ENCODE assay signal across 25 cellular contexts in the genomic region with DNA sequence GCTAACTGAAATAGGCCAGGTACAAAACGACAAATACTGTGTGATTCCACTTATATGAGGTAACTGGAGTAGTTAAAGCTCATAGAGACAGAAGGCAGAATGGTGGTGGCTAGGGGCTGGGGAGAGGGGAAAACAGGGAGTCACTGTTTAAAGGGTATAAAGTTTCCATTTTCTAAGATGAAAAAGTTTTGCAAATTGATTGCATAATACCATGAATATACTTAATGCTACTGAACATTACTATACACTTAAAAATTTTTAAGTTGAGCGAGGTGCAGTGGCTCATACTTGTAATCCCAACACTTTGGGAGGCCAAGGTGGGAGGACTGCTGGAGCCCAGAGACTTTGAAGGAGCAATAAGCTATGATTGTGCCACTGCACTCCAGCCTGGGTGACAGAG.
"Had no signal": no experiment of that assay in that cellular context is flagged by ENCODE, and none has a peak within 500 bp of the region (broad histone marks: within the 10 kb centered on the region; RNA-seq: fewer than 3 reads in every experiment).

No MANE protein-coding gene starts in this region.

- H3K4me3 Mint-ChIP-seq: mesothelial cell of epicardium; nephron; neural progenitor cell; stimulated activated naive B cell treated with anti-CD40 and anti-IgM and Interleukin-4, amounts not matched to agents 10 μg/mL and 1 μg/mL and 100 μg/mL, for 72 hours; stimulated activated naive CD8-positive, alpha-beta T cell treated with anti-CD3 and anti-CD28 coated beads, Interleukin-15, Interleukin-2, amounts not matched to agents 100 ng/mL and 50 ng/mL, for 24 hours had no signal

- H3K9ac ChIP-seq: neural progenitor cell had no signal

- H3K27ac Mint-ChIP-seq: mesothelial cell of epicardium; neural progenitor cell; stimulated activated naive B cell treated with anti-CD40 and anti-IgM and Interleukin-4, amounts not matched to agents 10 μg/mL and 1 μg/mL and 100 μg/mL, for 72 hours; stimulated activated naive CD8-positive, alpha-beta T cell treated with anti-CD3 and anti-CD28 coated beads, Interleukin-15, Interleukin-2, amounts not matched to agents 100 ng/mL and 50 ng/mL, for 24 hours had no signal

- DNase-seq: dorsolateral prefrontal cortex; effector CD4-positive, alpha-beta T cell; foreskin fibroblast; gastrocnemius medialis; head of caudate nucleus; mesenchymal stem cell; mucosa of descending colon; naive B cell; sigmoid colon; spleen; stimulated activated CD4-positive, alpha-beta T cell treated with anti-CD3 and anti-CD28 coated beads, Interleukin-4, amount 100 ng/mL, for 4 hours; stimulated activated naive B cell treated with anti-CD40 and anti-IgM and Interleukin-4, amounts not matched to agents 10 μg/mL and 1 μg/mL and 100 μg/mL, for 72 hours; upper lobe of left lung; uterus had no signal

- H3K4me2 ChIP-seq: neural progenitor cell had no signal

- H3K9me3 ChIP-seq: gastrocnemius medialis, mucosa of descending colon, prostate gland, thoracic aorta, uterus had no signal

- ATAC-seq: esophagus mucosa, gastrocnemius medialis had no signal

- H3K27me3 ChIP-seq: dorsolateral prefrontal cortex, gastrocnemius medialis, neural progenitor cell, right atrium auricular region, sigmoid colon, spleen, tibial nerve, upper lobe of left lung, uterus had no signal

- H3K4me1 ChIP-seq: neural progenitor cell, prostate gland, uterus had no signal

- H3K36me3 Mint-ChIP-seq: mesothelial cell of epicardium; naive B cell; neural progenitor cell; stimulated activated naive B cell treated with anti-CD40 and anti-IgM and Interleukin-4, amounts not matched to agents 10 μg/mL and 1 μg/mL and 100 μg/mL, for 72 hours had no signal

- H3K9me3 Mint-ChIP-seq: stimulated activated naive CD8-positive, alpha-beta T cell treated with anti-CD3 and anti-CD28 coated beads, Interleukin-15, Interleukin-2, amounts not matched to agents 100 ng/mL and 50 ng/mL, for 24 hours had no signal

- H3K27ac ChIP-seq: dorsolateral prefrontal cortex, epithelial cell of prostate, gastrocnemius medialis, neural progenitor cell, prostate gland, right atrium auricular region, thoracic aorta, upper lobe of left lung, uterus had no signal

- H3K27me3 Mint-ChIP-seq: naive B cell; stimulated activated naive B cell treated with anti-CD40 and anti-IgM and Interleukin-4, amounts not matched to agents 10 μg/mL and 1 μg/mL and 100 μg/mL, for 72 hours had no signal

- H3K4me3 ChIP-seq: dorsolateral prefrontal cortex, gastrocnemius medialis, lung, mucosa of descending colon, neural progenitor cell, prostate gland, right atrium auricular region, sigmoid colon, spleen, thoracic aorta, tibial nerve, upper lobe of left lung, uterus had no signal

- H3K4me1 Mint-ChIP-seq: neural progenitor cell had no signal

- H3K36me3 ChIP-seq: gastrocnemius medialis, neural progenitor cell, prostate gland, right atrium auricular region, sigmoid colon, spleen, thoracic aorta, tibial nerve, upper lobe of left lung, uterus had no signal
